In the genomic region with DNA sequence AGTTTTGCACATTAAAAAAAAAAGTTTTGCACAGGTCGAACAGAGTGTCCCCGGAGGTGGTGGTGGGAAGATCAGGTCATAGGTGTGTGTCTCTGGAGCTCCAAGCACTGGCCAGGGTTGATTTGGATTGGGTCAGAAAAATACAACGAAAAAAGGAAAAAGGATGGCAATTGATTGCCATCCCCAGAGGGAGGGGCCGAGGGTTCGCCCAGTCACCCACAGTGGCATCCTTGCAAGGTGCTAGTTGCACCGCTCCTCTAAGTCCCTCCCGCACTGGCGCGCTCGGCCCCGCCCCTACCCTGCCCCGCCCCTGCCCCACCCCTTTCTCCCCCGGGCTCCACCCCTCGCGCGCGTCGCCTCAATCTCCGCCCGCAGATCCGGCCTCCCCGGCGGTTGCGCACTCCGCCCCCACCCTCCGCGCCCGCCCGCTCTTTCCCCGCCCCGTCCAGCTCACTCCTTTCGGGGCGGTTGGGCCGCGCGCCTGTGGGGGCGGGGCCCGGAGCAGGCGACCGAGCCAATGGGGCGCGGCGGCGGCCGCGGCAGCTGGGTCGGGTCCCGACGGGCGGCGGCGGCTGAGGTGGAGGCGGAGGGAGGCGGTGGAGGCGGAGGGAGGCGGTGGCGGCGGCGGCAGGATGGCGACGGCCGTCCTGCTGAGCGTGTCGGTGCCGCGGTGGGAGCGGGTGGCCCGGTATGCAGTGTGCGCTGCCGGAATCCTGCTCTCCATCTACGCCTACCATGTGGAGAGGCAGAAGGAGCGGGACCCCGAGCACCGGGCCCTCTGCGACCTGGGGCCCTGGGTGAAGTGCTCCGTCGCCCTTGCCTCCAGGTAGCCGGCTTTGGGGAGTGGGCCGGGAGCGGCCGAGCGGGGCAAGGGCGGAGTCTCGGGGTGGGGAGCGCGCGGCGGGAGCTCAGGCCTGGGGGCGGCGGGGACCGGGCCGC, we compare ENCODE assay signal across 8 cellular contexts. TPM values are rescaled to one million over a fixed set of nuclear protein-coding genes. Genes with fewer than 3 reads are reported as not detected.
DNase-seq lines count a peak whose midpoint lies in the region; TF ChIP-seq lines count a peak whose summit lies in the region.

No MANE protein-coding gene starts in this region.

- peak; percentile 83 for DNase-seq in GF-D8 (lab: John Stamatoyannopoulos, UW)
- DNase-seq in HAP-1 (ENCODE audit: low spot score in 2 of 2), result peak; percentile 80 to 93
- peak; percentile 90 for DNase-seq in M059J (ENCODE audit: low read depth)
- DNase-seq in SHP77 (lab: John Stamatoyannopoulos, UW), result peak; percentile 92
- DNase-seq in activated gamma-delta T cell (lab: John Stamatoyannopoulos, UW), result peak; percentile 94
- peak; percentile 91 to 98 for DNase-seq in foreskin fibroblast
- peak; percentile 45 for DNase-seq in non-pigmented ciliary epithelial cell (ENCODE audit: low read depth)
- peak; percentile 50 to 97 (median 90) for DNase-seq in substantia nigra (lab: John Stamatoyannopoulos, UW)

- in situ Hi-C loops in HAP-1 (cut with MboI; ENCODE audit: low sequenced_read_pairs), result no loop called here

- no peaks in the 10 kb centered on the region for H3K36me3 ChIP-seq in HAP-1 (replicated peaks)

- peaks cover 2% of the 10 kb centered on the region for H3K4me1 ChIP-seq in HAP-1

- H3K9me3 ChIP-seq in HAP-1, result no peaks in the 10 kb centered on the region

- peak overlapping the region; percentile 66 for H3K27ac ChIP-seq in substantia nigra (ENCODE audit: low read depth, low read length, poor library complexity, severe bottlenecking)

- H3K27me3 ChIP-seq in HAP-1 (ENCODE audit: low read depth), result no peaks in the 10 kb centered on the region

- TF ChIP-seq CTCF in foreskin fibroblast (IDR thresholded peaks at IDR 0.05; ENCODE audit: low read depth, low read length), result no peak

- peak overlapping the region; percentile 50 for H3K4me3 ChIP-seq in HAP-1
- peak overlapping the region; percentile 68 to 71 for H3K4me3 ChIP-seq in foreskin fibroblast (ENCODE audit: low read depth in 1 of 2, low read length in 2 of 2)

RNA-seq across cellular contexts. Expression of a gene that starts 31.5 kb away (rescaled TPM):
- total RNA-seq in M059J (2014; rRNA removed; shearing (Covaris generic)), result 2.3 and 3.9 TPM in 2 replicates

RNA-seq across cellular contexts. Expression of a gene that starts 47.2 kb away (rescaled TPM):
- total RNA-seq in M059J (2014; rRNA removed; shearing (Covaris generic)), result 4.7 and 5.0 TPM in 2 replicates

Comparison
In these comparisons a context has a peak if more than half of its experiments do, and no peak if none do; other contexts are left out.
1. Peak in every context shown above with its lines: DNase-seq, H3K4me3 ChIP-seq and H3K27ac ChIP-seq.